Comparison of ENCODE assay signal across 8 cellular contexts in genomic region chr10:80455461-80456345, GRCh38. TPM values are rescaled to one million over a fixed set of nuclear protein-coding genes. Genes with fewer than 3 reads are reported as not detected.
DNase-seq lines count a peak whose midpoint lies in the region; ATAC-seq and TF ChIP-seq lines count a peak whose summit lies in the region.

No MANE protein-coding gene starts in this region.

- DNase-seq in AG09309 (ENCODE audit: low read depth) (no peak), dermis blood vessel endothelial cell (peak; percentile 43), midbrain (lab: John Stamatoyannopoulos, UW) (no peak), NCI-H524 treated with DMSO at 0.1 percent for 48 hours (lab: John Stamatoyannopoulos, UW) (no peak), NCI-H146 (lab: John Stamatoyannopoulos, UW) (no peak)
- DNase-seq in naive thymus-derived CD8-positive, alpha-beta T cell: no peak

- peaks cover 42% of the 10 kb centered on the region for H4K20me1 ChIP-seq in Loucy (ENCODE audit: insufficient read depth, low read length, poor library complexity, severe bottlenecking)

- POLR2A ChIA-PET in naive thymus-derived CD8-positive, alpha-beta T cell (lab: Charles Lee): interaction anchor here (0.6 to 37.5 kb wide), 5 partner anchors 12 to 50 kb away, joined by 3 to 914 read pairs (median 382); no protein-coding TSS in a partner anchor

- no peaks in the 10 kb centered on the region for H3K9me3 ChIP-seq in Loucy (ENCODE audit: insufficient read depth, low read depth, low read length)

- H3K79me2 ChIP-seq in Loucy (ENCODE audit: insufficient read depth, low read length): peaks cover 58% of the 10 kb centered on the region

- no peaks in the 10 kb centered on the region for H3K27me3 Mint-ChIP-seq in naive thymus-derived CD8-positive, alpha-beta T cell

- peaks cover 32 to 65% (median 53%) of the 10 kb centered on the region in 4 donors for H3K4me1 Mint-ChIP-seq in naive thymus-derived CD8-positive, alpha-beta T cell

- H3K4me3 ChIP-seq in AG09309 (ENCODE audit: control insufficient read depth, low read depth, low read length) (peak overlapping the region; percentile 85), Loucy (ENCODE audit: low read length, poor library complexity, severe bottlenecking) (peak overlapping the region; percentile 93)

- peaks cover 0 to 6% (median 2%) of the 10 kb centered on the region in 3 donors for H3K36me3 Mint-ChIP-seq in naive thymus-derived CD8-positive, alpha-beta T cell

- no peaks in the 10 kb centered on the region for H3K9me2 ChIP-seq in Loucy (replicated peaks; ENCODE audit: low read depth, low read length)

- no peak overlapping the region for H2AFZ ChIP-seq in Loucy (ENCODE audit: low read length)

- H3K27me3 ChIP-seq in Loucy (ENCODE audit: insufficient read depth, low read length, poor library complexity, severe bottlenecking): no peaks in the 10 kb centered on the region

- peak overlapping the region; percentile 91 to 100 (median 97) for H3K27ac Mint-ChIP-seq in naive thymus-derived CD8-positive, alpha-beta T cell

- H3F3A ChIP-seq in Loucy (ENCODE audit: low read depth): peaks cover 15% of the 10 kb centered on the region; the same call in 1 of the 2 replicates

- no peaks in the 10 kb centered on the region for H3K9me3 Mint-ChIP-seq in naive thymus-derived CD8-positive, alpha-beta T cell

- TF ChIP-seq CTCF in AG09309 (IDR thresholded peaks at IDR 0.05; ENCODE audit: control insufficient read depth, insufficient read depth, low read depth, low read length, missing control alignments) (no peak), Loucy (conservative IDR thresholded peaks at IDR 0.05; ENCODE audit: low read length) (no peak)

- peak overlapping the region; percentile 96 for H3K4me2 ChIP-seq in Loucy (ENCODE audit: low read depth, low read length, poor library complexity, severe bottlenecking)

- H3K9ac ChIP-seq in Loucy (ENCODE audit: low read depth, low read length, poor library complexity, severe bottlenecking): peak overlapping the region; percentile 84

- peaks cover 46% of the 10 kb centered on the region for H3K4me1 ChIP-seq in Loucy (ENCODE audit: insufficient read depth, low read length, poor library complexity, severe bottlenecking)

- no peak for ATAC-seq in naive thymus-derived CD8-positive, alpha-beta T cell
- no peak for ATAC-seq in GM18873 (IDR thresholded peaks at IDR 0.05; ENCODE audit: low FRiP score, unreplicated experiment)

- H3K36me3 ChIP-seq in Loucy (ENCODE audit: insufficient read depth, low read length): no peaks in the 10 kb centered on the region

- H3K4me3 Mint-ChIP-seq in naive thymus-derived CD8-positive, alpha-beta T cell: peak overlapping the region in 9 of 10 donors; percentile 85 to 99 (median 98)

RNA-seq across cellular contexts. Expression of gene TSPAN14, which starts 1.6 kb away (rescaled TPM):
- 91.0 and 148 TPM in 2 replicates for total RNA-seq in dermis blood vessel endothelial cell
- 100 to 1,000 TPM; 163 to 165 TPM for total RNA-seq in naive thymus-derived CD8-positive, alpha-beta T cell
- 100 to 1,000 TPM; 152 to 293 (median 155) TPM for polyA plus RNA-seq in naive thymus-derived CD8-positive, alpha-beta T cell

RNA-seq across cellular contexts. Expression of gene PRXL2A, which starts 47.4 kb away (rescaled TPM):
- total RNA-seq in dermis blood vessel endothelial cell: 343 and 346 TPM in 2 replicates
- total RNA-seq in naive thymus-derived CD8-positive, alpha-beta T cell: 10 to 100 TPM; 10.2 to 11.6 TPM
- polyA plus RNA-seq in naive thymus-derived CD8-positive, alpha-beta T cell: 10 to 100 TPM; 13.8 to 21.3 (median 16.1) TPM

Comparison
In these comparisons a context has a peak if more than half of its experiments do, and no peak if none do; other contexts are left out.
1. RNA of gene PRXL2A, which starts 47.4 kb away (total RNA-seq): 343 to 346 TPM in dermis blood vessel endothelial cell; 10.2 to 11.6 TPM in naive thymus-derived CD8-positive, alpha-beta T cell; every median in the first group is over 10 times any median in the second.